Comparison of ENCODE assay signal across 8 cellular contexts in the genomic region with DNA sequence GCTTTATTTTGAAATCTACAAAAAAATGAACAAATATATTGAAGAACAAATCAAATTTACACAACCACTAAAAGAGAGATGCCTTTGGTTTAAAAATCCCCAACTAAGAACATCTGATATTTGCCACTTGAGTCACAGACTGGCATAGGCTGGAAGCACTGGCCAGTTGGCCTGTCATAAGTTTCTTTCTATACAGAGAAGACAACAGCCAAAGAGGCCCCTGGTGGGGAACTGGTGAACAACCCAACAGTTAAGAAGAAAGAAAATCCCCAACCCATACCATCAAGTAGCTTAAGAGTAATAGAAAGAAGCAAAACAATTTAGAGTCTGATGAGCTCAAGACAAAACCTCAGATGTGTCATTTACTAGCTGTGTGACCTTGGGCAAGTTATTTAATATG. TPM values are rescaled to one million over a fixed set of nuclear protein-coding genes. Genes with fewer than 3 reads are reported as not detected.
DNase-seq lines count a peak whose midpoint lies in the region; ATAC-seq and TF ChIP-seq lines count a peak whose summit lies in the region.

No MANE protein-coding gene starts in this region.

- H3K4me2 ChIP-seq in osteoblast (ENCODE audit: insufficient read depth, low read length) = no peak overlapping the region

- no peak overlapping the region for H3K4me3 Mint-ChIP-seq in natural killer cell

- intact Hi-C loops in natural killer cell (cut with micrococcal nuclease) = no loop called here

- H3K27me3 ChIP-seq in osteoblast (ENCODE audit: insufficient read depth, low read length) = no peaks in the 10 kb centered on the region

- H3K27me3 Mint-ChIP-seq in natural killer cell (ENCODE audit: low read depth in 2 of 2) = no peaks in the 10 kb centered on the region

- H3K36me3 ChIP-seq in osteoblast (ENCODE audit: insufficient read depth, low read length) = no peaks in the 10 kb centered on the region

- peak; percentile 66 for TF ChIP-seq CTCF in osteoblast (IDR thresholded peaks at IDR 0.05; ENCODE audit: extremely low read depth, low read depth, low read length)
- TF ChIP-seq CTCF in natural killer cell (IDR thresholded peaks at IDR 0.05) = no peak

- H3K4me1 Mint-ChIP-seq in natural killer cell = no peaks in the 10 kb centered on the region

- H3K36me3 Mint-ChIP-seq in natural killer cell = no peaks in the 10 kb centered on the region

- no peaks in the 10 kb centered on the region for H3K9me3 ChIP-seq in osteoblast (ENCODE audit: low read depth, low read length)

- no peak overlapping the region for H3K27ac Mint-ChIP-seq in natural killer cell

- no peaks in the 10 kb centered on the region for H3K4me1 ChIP-seq in osteoblast (ENCODE audit: insufficient read depth, low read length)

- H2AFZ ChIP-seq in osteoblast (ENCODE audit: low read length) = no peak overlapping the region

- peaks cover 3 to 6% of the 10 kb centered on the region in 2 donors for H3K9me3 Mint-ChIP-seq in natural killer cell

- ATAC-seq in GM18508 (IDR thresholded peaks at IDR 0.05; ENCODE audit: insufficient read depth, unreplicated experiment) (peak; percentile 79), HG03280 (IDR thresholded peaks at IDR 0.05; ENCODE audit: unreplicated experiment) (peak; percentile 71), natural killer cell (no peak)

- H3K27ac ChIP-seq in osteoblast (ENCODE audit: low read depth, low read length) = no peak overlapping the region

- H4K20me1 ChIP-seq in osteoblast (ENCODE audit: insufficient read depth, low read length) = no peaks in the 10 kb centered on the region

- DNase-seq in astrocyte of the hippocampus (ENCODE audit: low read depth, low spot score) = peak; percentile 28
- DNase-seq in osteoblast (ENCODE audit: insufficient read length, low spot score, missing footprints) = peak; percentile 88
- no peak for DNase-seq in activated CD4-positive, alpha-beta T cell treated with anti-CD3 and anti-CD28 coated beads for 48 hours
- DNase-seq in natural killer cell = no peak
- no peak for DNase-seq in NOMO-1 treated with dmso at 0.1 percent for 144 hours (lab: John Stamatoyannopoulos, UW; ENCODE audit: unreplicated experiment)
- no peak for DNase-seq in putamen (ENCODE audit: low spot score)

- no peaks in the 10 kb centered on the region for H3K79me2 ChIP-seq in osteoblast (ENCODE audit: insufficient read depth, low read length)

- H3K4me3 ChIP-seq in osteoblast (ENCODE audit: insufficient read depth, low read length) = no peak overlapping the region

RNA-seq across cellular contexts. Expression of a gene that starts 45.5 kb away (rescaled TPM):
- total RNA-seq in osteoblast (15.2 and 20.9 TPM in 2 replicates), natural killer cell (not detected)

Comparison
In these comparisons a context has a peak if more than half of its experiments do, and no peak if none do; other contexts are left out.
1. ATAC-seq: peak in GM18508 (single experiment) and HG03280 (single experiment); none in natural killer cell (0 of 3).
2. DNase-seq: peak in astrocyte of the hippocampus (single experiment) and osteoblast (single experiment); none in activated CD4-positive, alpha-beta T cell treated with anti-CD3 and anti-CD28 coated beads for 48 hours (single experiment), natural killer cell (single experiment), NOMO-1 treated with dmso at 0.1 percent for 144 hours (single experiment) and putamen (single experiment).
3. RNA of a gene that starts 45.5 kb away (total RNA-seq): 15.2 to 20.9 TPM in osteoblast; not detected in natural killer cell; every median in the first group is over 10 times any median in the second.